In the genomic region with DNA sequence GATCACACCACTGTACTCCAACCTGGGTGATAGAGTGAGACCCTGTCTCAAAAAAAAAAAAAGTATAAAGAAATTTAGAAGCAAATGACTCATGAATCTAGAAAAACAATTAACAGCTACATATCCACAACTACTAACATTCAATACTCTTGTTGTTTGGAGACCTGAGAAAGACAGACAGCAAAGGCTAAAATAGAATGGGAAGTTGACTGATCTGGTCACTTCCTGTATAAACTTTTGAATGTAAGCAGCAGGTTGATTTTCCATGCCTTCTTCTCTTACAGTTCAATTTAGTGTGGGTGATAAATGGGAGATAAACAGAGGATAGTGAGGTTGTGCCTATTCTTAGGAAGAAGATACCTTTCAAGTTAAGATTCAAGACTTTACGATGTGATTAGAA, we compare ENCODE assay signal across 25 cellular contexts.
"Had no signal": no experiment of that assay in that cellular context is flagged by ENCODE, and none has a peak within 500 bp of the region (broad histone marks: within the 10 kb centered on the region; RNA-seq: fewer than 3 reads in every experiment).

No MANE protein-coding gene starts in this region.

- H3K4me1 Mint-ChIP-seq: activated B cell treated with CpG ODN at 0.5 μM for 24 hours; activated naive CD8-positive, alpha-beta T cell treated with anti-CD3 and anti-CD28 coated beads, Interleukin-2, amount 50 U/mL, for 24 hours; activated T-helper 17 cell treated with anti-CD3 and anti-CD28 coated beads, Interleukin-2, amount 50 U/mL, for 72 hours had no signal

- H3K4me3 ChIP-seq: coronary artery, lower lobe of right lung, pancreas, prostate gland, right atrium auricular region, spleen, transverse colon had no signal

- H3K9me3 ChIP-seq: lower lobe of right lung, pancreas, prostate gland, right atrium auricular region, spleen, transverse colon had no signal

- H3K27me3 Mint-ChIP-seq: activated B cell treated with CpG ODN at 0.5 μM for 24 hours had no signal

- ATAC-seq: activated CD8-positive, alpha-beta T cell treated with anti-CD3 and anti-CD28 coated beads for 36 hours; activated naive CD8-positive, alpha-beta T cell treated with anti-CD3 and anti-CD28 coated beads, Interleukin-2, amount 50 U/mL, for 24 hours; activated T-cell treated with anti-CD3 and anti-CD28 coated beads, Interleukin-2, amount 50 U/mL, for 4 hours; activated T-helper 17 cell treated with anti-CD3 and anti-CD28 coated beads, Interleukin-2, amount 50 U/mL, for 72 hours; esophagus mucosa; foreskin keratinocyte; left lobe of liver; lower lobe of right lung; pancreas had no signal

- H3K4me3 Mint-ChIP-seq: activated B cell treated with CpG ODN at 0.5 μM for 24 hours; activated CD8-positive, alpha-beta T cell treated with anti-CD3 and anti-CD28 coated beads for 36 hours; activated naive CD8-positive, alpha-beta T cell treated with anti-CD3 and anti-CD28 coated beads, Interleukin-2, amount 50 U/mL, for 24 hours; activated T-cell treated with anti-CD3 and anti-CD28 coated beads, Interleukin-2, amount 50 U/mL, for 4 hours; activated T-helper 17 cell treated with anti-CD3 and anti-CD28 coated beads, Interleukin-2, amount 50 U/mL, for 72 hours; naive B cell; T-helper 2 cell treated with Interferon-gamma antibody and Interleukin-4, amounts not matched to agents 5 μg/mL and 100 μg/mL, for 36 hours had no signal

- H3K27me3 ChIP-seq: foreskin keratinocyte, pancreas, right atrium auricular region, spleen, transverse colon had no signal

- H3K27ac ChIP-seq: coronary artery, foreskin keratinocyte, lower lobe of right lung, pancreas, prostate gland, right atrium auricular region, spleen, transverse colon had no signal

- H3K9me3 Mint-ChIP-seq: activated B cell treated with CpG ODN at 0.5 μM for 24 hours; activated CD8-positive, alpha-beta T cell treated with anti-CD3 and anti-CD28 coated beads for 36 hours; activated T-cell treated with anti-CD3 and anti-CD28 coated beads, Interleukin-2, amount 50 U/mL, for 4 hours; naive B cell; T-helper 2 cell treated with Interferon-gamma antibody and Interleukin-4, amounts not matched to agents 5 μg/mL and 100 μg/mL, for 36 hours had no signal

- H3K27ac Mint-ChIP-seq: activated B cell treated with CpG ODN at 0.5 μM for 24 hours; activated CD8-positive, alpha-beta T cell treated with anti-CD3 and anti-CD28 coated beads for 36 hours; activated naive CD8-positive, alpha-beta T cell treated with anti-CD3 and anti-CD28 coated beads, Interleukin-2, amount 50 U/mL, for 24 hours; activated T-helper 17 cell treated with anti-CD3 and anti-CD28 coated beads, Interleukin-2, amount 50 U/mL, for 72 hours; T-helper 2 cell treated with Interferon-gamma antibody and Interleukin-4, amounts not matched to agents 5 μg/mL and 100 μg/mL, for 36 hours had no signal

- H3K36me3 ChIP-seq: pancreas, prostate gland, right atrium auricular region, spleen, transverse colon had no signal

- DNase-seq: activated B cell treated with CpG ODN at 0.5 μM for 24 hours; activated CD4-positive, alpha-beta T cell treated with anti-CD3 and anti-CD28 coated beads, Interleukin-2, amount 50 U/mL, for 1 hour; activated CD8-positive, alpha-beta T cell treated with anti-CD3 and anti-CD28 coated beads for 36 hours; activated gamma-delta T cell treated with Interleukin-2 at 50 U/mL for 16 hours; activated naive CD4-positive, alpha-beta T cell treated with anti-CD3 and anti-CD28 coated beads, Interleukin-2, amount 50 U/mL, for 16 hours; activated naive CD8-positive, alpha-beta T cell treated with anti-CD3 and anti-CD28 coated beads, Interleukin-2, amount 50 U/mL, for 24 hours; activated T-cell treated with anti-CD3 and anti-CD28 coated beads, Interleukin-2, amount 50 U/mL, for 4 hours; amygdala; cerebellar nuclear complex; foreskin keratinocyte; kidney glomerular epithelial cell; lower lobe of right lung; naive B cell; pancreas; spleen; stimulated activated naive CD4-positive, alpha-beta T cell; T-helper 1 cell; transverse colon had no signal

- H3K4me1 ChIP-seq: lower lobe of right lung, prostate gland, spleen, transverse colon had no signal
